ENCODE assay signal across 9 cellular contexts in the genomic region with DNA sequence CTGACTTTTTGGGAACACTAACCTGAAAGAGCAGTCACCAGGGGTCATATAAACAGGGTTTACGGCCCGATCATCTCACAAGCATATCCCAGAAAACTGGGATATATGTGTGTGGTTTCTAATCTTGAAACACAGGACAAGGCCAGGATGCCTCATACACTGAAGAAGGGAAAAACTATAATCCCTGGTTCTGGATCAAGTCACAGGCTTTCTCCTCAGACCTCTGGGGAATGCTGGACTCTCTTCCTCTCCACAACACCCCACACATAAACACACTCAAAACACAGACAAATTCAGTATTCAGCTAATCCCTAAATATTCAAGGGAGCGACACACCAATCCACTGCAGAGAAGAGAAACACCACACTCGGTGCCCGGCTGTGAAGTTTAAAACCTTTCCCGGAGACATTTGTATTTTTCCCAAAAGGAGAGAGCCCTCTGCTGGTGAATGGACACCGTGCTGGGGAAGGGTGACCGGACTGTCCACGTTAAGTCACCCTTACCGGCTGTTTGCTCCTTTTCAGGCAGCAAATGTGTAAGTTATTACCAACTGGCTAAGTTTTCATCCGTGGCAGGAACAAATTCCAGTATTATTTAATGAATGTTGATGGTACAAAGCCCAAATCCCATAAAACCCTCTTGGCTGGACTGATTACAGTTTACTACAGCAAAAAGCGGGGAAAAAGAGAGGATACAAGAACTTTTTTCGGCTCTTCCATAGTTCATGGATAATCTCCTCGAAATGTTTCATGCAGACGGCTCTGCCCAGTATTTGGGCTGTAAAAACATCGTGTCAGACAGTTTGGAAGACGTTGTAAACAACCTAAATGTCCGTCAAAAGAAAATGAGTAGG.
DNase-seq lines count a peak whose midpoint lies in the region; ATAC-seq and TF ChIP-seq lines count a peak whose summit lies in the region.
"Had no signal": no experiment of that assay in that cellular context is flagged by ENCODE, and none has a peak within 500 bp of the region (broad histone marks: within the 10 kb centered on the region; RNA-seq: fewer than 3 reads in every experiment).

No MANE protein-coding gene starts in this region.

- no peak overlapping the region for H3K4me3 Mint-ChIP-seq in MCF 10A (ENCODE audit: unreplicated experiment)
- no peak overlapping the region for H3K4me3 Mint-ChIP-seq in stimulated activated naive B cell treated with anti-CD40 and anti-IgM and Interleukin-4, amounts not matched to agents 10 μg/mL and 1 μg/mL and 100 μg/mL, for 72 hours

- peak; percentile 97 for TF ChIP-seq CTCF in BE2C (IDR thresholded peaks at IDR 0.05; ENCODE audit: low read depth, low read length)
- TF ChIP-seq CTCF in MCF 10A (IDR thresholded peaks at IDR 0.05; ENCODE audit: unreplicated experiment): peak; percentile 73

- POLR2A ChIA-PET in MCF 10A (lab: Yijun Ruan, JAX): interaction anchor here (0.7 kb wide), 1 partner anchor 509 kb away, joined by 3 read pairs; no protein-coding TSS in a partner anchor

- CTCF ChIA-PET in MCF 10A (lab: Yijun Ruan, JAX): interaction anchor here (0.6 to 2.3 kb wide), 24 partner anchors 10 to 1484 kb away, joined by 3 to 8 read pairs (median 4); no protein-coding TSS in a partner anchor

- no TSS peak for BruUV-seq in MCF 10A (replicated peaks; lab: Mats Ljungman, UMichigan)

- intact Hi-C loops in MCF 10A (cut with micrococcal nuclease): loop anchor here (1.0 to 10.0 kb wide), 3 partner anchors 178 to 677 kb away; no protein-coding TSS in a partner anchor

- ATAC-seq in stimulated activated naive B cell treated with anti-CD40 and anti-IgM and Interleukin-4, amounts not matched to agents 10 μg/mL and 1 μg/mL and 100 μg/mL, for 72 hours (replicated peaks): peak in 1 of 2 donors; percentile 33
- no peak for ATAC-seq in HG03175 (IDR thresholded peaks at IDR 0.05; ENCODE audit: unreplicated experiment)

- H3K27ac Mint-ChIP-seq in MCF 10A (ENCODE audit: low read depth, unreplicated experiment): no peak overlapping the region
- no peak overlapping the region for H3K27ac Mint-ChIP-seq in stimulated activated naive B cell treated with anti-CD40 and anti-IgM and Interleukin-4, amounts not matched to agents 10 μg/mL and 1 μg/mL and 100 μg/mL, for 72 hours

- no peaks in the 10 kb centered on the region; the same call in 1 of the 2 replicates for H3K4me1 ChIP-seq in BE2C

- peaks cover 6% of the 10 kb centered on the region for H3K4me1 Mint-ChIP-seq in MCF 10A (ENCODE audit: insufficient read depth, unreplicated experiment)
- H3K4me1 Mint-ChIP-seq in stimulated activated naive B cell treated with anti-CD40 and anti-IgM and Interleukin-4, amounts not matched to agents 10 μg/mL and 1 μg/mL and 100 μg/mL, for 72 hours: peaks cover 0 to 5% of the 10 kb centered on the region in 2 donors

- H3K9me3 ChIP-seq in BE2C: no peaks in the 10 kb centered on the region; the same call in 1 of the 2 replicates

- no peak overlapping the region for H3K4me3 ChIP-seq in BE2C (ENCODE audit: low read depth, low read length)
- H3K4me3 ChIP-seq: skin epidermis had no signal

- no peaks in the 10 kb centered on the region for H3K27me3 ChIP-seq in BE2C

- no peaks in the 10 kb centered on the region for H3K36me3 Mint-ChIP-seq in MCF 10A (ENCODE audit: insufficient read depth, unreplicated experiment)
- no peaks in the 10 kb centered on the region for H3K36me3 Mint-ChIP-seq in stimulated activated naive B cell treated with anti-CD40 and anti-IgM and Interleukin-4, amounts not matched to agents 10 μg/mL and 1 μg/mL and 100 μg/mL, for 72 hours

- no peaks in the 10 kb centered on the region for H3K9me3 Mint-ChIP-seq in MCF 10A (ENCODE audit: unreplicated experiment)
- H3K9me3 Mint-ChIP-seq in stimulated activated naive B cell treated with anti-CD40 and anti-IgM and Interleukin-4, amounts not matched to agents 10 μg/mL and 1 μg/mL and 100 μg/mL, for 72 hours: no peaks in the 10 kb centered on the region

- no peaks in the 10 kb centered on the region for H3K27me3 Mint-ChIP-seq in MCF 10A (ENCODE audit: insufficient read depth, unreplicated experiment)
- no peaks in the 10 kb centered on the region for H3K27me3 Mint-ChIP-seq in stimulated activated naive B cell treated with anti-CD40 and anti-IgM and Interleukin-4, amounts not matched to agents 10 μg/mL and 1 μg/mL and 100 μg/mL, for 72 hours

- H3K36me3 ChIP-seq in BE2C: no peaks in the 10 kb centered on the region

- peak; percentile 79 for DNase-seq in BE2C
- DNase-seq in GM19238 (ENCODE audit: insufficient read length, low spot score): peak; percentile 10
- peak; percentile 64 for DNase-seq in NCI-H748 treated with DMSO at 0.1 percent for 48 hours (lab: John Stamatoyannopoulos, UW)
- peak; percentile 73 for DNase-seq in MCF 10A (ENCODE audit: unreplicated experiment)
- DNase-seq in iris pigment epithelial cell (ENCODE audit: low read depth): peak; percentile 61
- DNase-seq in stimulated activated naive B cell treated with anti-CD40 and anti-IgM and Interleukin-4, amounts not matched to agents 10 μg/mL and 1 μg/mL and 100 μg/mL, for 72 hours: peak; percentile 1
- no peak for DNase-seq in stimulated activated naive CD4-positive, alpha-beta T cell (lab: John Stamatoyannopoulos, UW)

Comparison
In these comparisons a context has a peak if more than half of its experiments do, and no peak if none do; other contexts are left out.
1. DNase-seq: peak in BE2C (single experiment), GM19238 (single experiment), NCI-H748 treated with DMSO at 0.1 percent for 48 hours (single experiment), MCF 10A (single experiment), iris pigment epithelial cell (single experiment) and stimulated activated naive B cell treated with anti-CD40 and anti-IgM and Interleukin-4, amounts not matched to agents 10 μg/mL and 1 μg/mL and 100 μg/mL, for 72 hours (single experiment); none in stimulated activated naive CD4-positive, alpha-beta T cell (0 of 6).